7 cellular contexts compared by ENCODE assay signal in the genomic region with DNA sequence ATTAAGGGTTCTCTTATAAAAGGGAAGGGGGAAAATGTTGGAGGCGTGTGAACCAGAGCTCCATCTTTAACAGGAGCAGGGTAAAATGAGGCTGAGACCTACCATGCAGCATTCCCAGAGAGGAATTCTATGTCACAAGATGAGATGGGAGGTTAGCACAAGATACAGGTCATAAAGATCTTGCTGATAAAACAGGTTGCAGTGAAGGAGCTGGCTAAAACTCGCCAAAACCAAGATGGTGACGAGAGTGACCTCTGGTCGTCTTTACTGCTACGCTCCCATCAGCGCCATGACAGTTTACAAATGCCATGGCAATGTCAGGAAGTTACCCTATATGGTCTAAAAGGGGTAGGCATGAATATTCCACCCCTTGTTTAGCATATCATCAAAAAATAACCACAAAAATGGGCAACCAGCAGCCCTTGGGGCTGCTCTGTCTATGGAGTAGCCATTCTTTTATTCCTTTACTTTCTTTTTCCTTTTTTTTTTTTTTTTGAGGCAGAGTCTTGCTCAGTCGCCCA. TPM values are rescaled to one million over a fixed set of nuclear protein-coding genes. Genes with fewer than 3 reads are reported as not detected.
"Had no signal": no experiment of that assay in that cellular context is flagged by ENCODE, and none has a peak within 500 bp of the region (broad histone marks: within the 10 kb centered on the region; RNA-seq: fewer than 3 reads in every experiment).

No MANE protein-coding gene starts in this region.

RNA-seq across cellular contexts. Expression of gene CLDN3, which starts 21.2 kb away (rescaled TPM):
- total RNA-seq: glomerular endothelial cell, heart right ventricle, left cardiac atrium, left ventricle myocardium superior, mononuclear cell had no signal
- polyA plus RNA-seq: heart right ventricle, keratinocyte had no signal

RNA-seq across cellular contexts. Expression of gene CLDN4, which starts 39.6 kb away (rescaled TPM):
- total RNA-seq: left ventricle myocardium superior, lung microvascular endothelial cell had no signal

RNA-seq across cellular contexts. Expression of gene METTL27, which starts 51.1 kb away (rescaled TPM):
- total RNA-seq: mononuclear cell had no signal
